In the genomic region with DNA sequence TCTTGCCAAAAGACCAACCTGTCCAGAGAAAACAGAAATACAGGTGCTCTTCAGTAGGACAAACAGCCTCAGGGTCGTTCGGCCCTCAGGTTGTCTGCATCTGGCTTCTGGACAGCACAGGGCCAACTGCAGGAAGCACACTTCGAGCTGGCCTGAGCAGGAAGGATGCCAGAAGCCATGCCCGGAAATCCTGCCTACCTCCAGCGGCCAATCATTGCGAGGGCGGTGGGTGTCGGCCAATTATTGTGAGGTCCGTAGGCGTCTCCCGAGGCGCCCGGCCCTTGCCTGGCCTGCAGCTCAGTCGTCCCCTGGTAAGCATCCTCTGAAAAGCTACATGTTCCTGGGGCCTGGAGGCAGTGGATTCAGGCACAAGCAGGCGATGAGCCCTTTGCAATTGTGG, we compare ENCODE assay signal across 28 cellular contexts.
"Had no signal": no experiment of that assay in that cellular context is flagged by ENCODE, and none has a peak within 500 bp of the region (broad histone marks: within the 10 kb centered on the region; RNA-seq: fewer than 3 reads in every experiment).

No MANE protein-coding gene starts in this region.

- H3K4me1 ChIP-seq: adrenal gland, body of pancreas, esophagus muscularis mucosa, foreskin keratinocyte, gastrocnemius medialis, heart left ventricle had no signal

- DNase-seq: activated CD4-positive, alpha-beta T cell treated with anti-CD3 and anti-CD28 coated beads for 1 hour; activated CD4-positive, alpha-beta T cell treated with anti-CD3 and anti-CD28 coated beads for 4 hours; activated CD4-positive, alpha-beta T cell treated with anti-CD3 and anti-CD28 coated beads, Interleukin-2, amount 10 ng/mL, durations not matched to agents 7 days and 5 days; activated CD4-positive, alpha-beta T cell treated with anti-CD3 and anti-CD28 coated beads, Interleukin-2, amount 50 U/mL, for 48 hours; activated CD4-positive, CD25-positive, alpha-beta regulatory T cell; activated CD8-positive, alpha-beta memory T cell treated with anti-CD3 and anti-CD28 coated beads for 24 hours; activated CD8-positive, alpha-beta T cell treated with anti-CD3 and anti-CD28 coated beads for 36 hours; activated effector memory CD4-positive, alpha-beta T cell treated with anti-CD3 and anti-CD28 coated beads, Interleukin-2, amount 50 U/mL, for 16 hours; activated naive CD4-positive, alpha-beta T cell treated with anti-CD3 and anti-CD28 coated beads for 36 hours; activated naive CD8-positive, alpha-beta T cell treated with anti-CD3 and anti-CD28 coated beads for 36 hours; activated naive CD8-positive, alpha-beta T cell treated with anti-CD3 and anti-CD28 coated beads, Interleukin-2, amount 50 U/mL, for 24 hours; activated T-cell treated with anti-CD3 and anti-CD28 coated beads, Interleukin-2, amount 50 U/mL, for 48 hours; adrenal gland; amygdala; aorta; body of pancreas; caudate nucleus; cortex of kidney; dermis blood vessel endothelial cell; effector CD4-positive, alpha-beta T cell; effector memory CD8-positive, alpha-beta T cell; erythroblast; foreskin keratinocyte; gastrocnemius medialis; glutamatergic neuron; heart left ventricle; T-helper 2 cell had no signal

- H3K9me3 ChIP-seq: adrenal gland, body of pancreas, esophagus muscularis mucosa, gastrocnemius medialis, heart left ventricle had no signal

- H3K27ac ChIP-seq: adrenal gland, body of pancreas, esophagus muscularis mucosa, foreskin keratinocyte, gastrocnemius medialis, heart left ventricle had no signal

- H3K27me3 ChIP-seq: adrenal gland, body of pancreas, esophagus muscularis mucosa, foreskin keratinocyte, gastrocnemius medialis, heart left ventricle had no signal

- H3K4me3 ChIP-seq: adrenal gland, body of pancreas, esophagus muscularis mucosa, gastrocnemius medialis, heart left ventricle had no signal

- ATAC-seq: activated CD8-positive, alpha-beta T cell treated with anti-CD3 and anti-CD28 coated beads for 36 hours; activated naive CD8-positive, alpha-beta T cell treated with anti-CD3 and anti-CD28 coated beads, Interleukin-2, amount 50 U/mL, for 24 hours; body of pancreas; effector memory CD8-positive, alpha-beta T cell; foreskin keratinocyte; gastrocnemius medialis; heart left ventricle had no signal

- H3K36me3 ChIP-seq: adrenal gland, esophagus muscularis mucosa, gastrocnemius medialis, heart left ventricle had no signal
